1 cellular context compared by ENCODE assay signal in the genomic region with DNA sequence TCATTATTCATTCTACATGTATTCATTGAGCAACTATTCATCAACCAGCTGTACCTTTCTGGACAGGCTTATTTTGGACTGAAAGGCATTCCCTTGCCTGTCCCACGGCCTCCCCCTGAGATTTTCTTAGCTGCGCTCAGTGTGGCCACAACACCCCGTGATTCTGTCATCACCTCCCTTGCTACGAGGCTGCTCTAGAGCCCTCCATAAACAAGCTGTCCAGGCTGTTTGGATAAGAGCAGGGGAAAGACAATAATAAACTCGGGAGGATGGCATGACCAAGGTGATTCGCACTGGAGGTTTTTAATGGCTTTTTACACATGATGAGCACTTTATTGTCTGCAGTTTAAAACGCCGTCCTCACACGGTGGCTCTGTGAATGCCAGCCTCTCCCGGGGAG.
A peak's percentile ranks its signal among the peaks of the same experiment; 100 is the strongest.
TF ChIP-seq lines count a peak whose summit lies in the region.

No MANE protein-coding gene starts in this region.

TF ChIP-seq in HEK293, 187 proteins besides CTCF, POLR2A, EP300 and RAD21 (continued from another document and continues in another):
- TF ChIP-seq, protein P1, sequence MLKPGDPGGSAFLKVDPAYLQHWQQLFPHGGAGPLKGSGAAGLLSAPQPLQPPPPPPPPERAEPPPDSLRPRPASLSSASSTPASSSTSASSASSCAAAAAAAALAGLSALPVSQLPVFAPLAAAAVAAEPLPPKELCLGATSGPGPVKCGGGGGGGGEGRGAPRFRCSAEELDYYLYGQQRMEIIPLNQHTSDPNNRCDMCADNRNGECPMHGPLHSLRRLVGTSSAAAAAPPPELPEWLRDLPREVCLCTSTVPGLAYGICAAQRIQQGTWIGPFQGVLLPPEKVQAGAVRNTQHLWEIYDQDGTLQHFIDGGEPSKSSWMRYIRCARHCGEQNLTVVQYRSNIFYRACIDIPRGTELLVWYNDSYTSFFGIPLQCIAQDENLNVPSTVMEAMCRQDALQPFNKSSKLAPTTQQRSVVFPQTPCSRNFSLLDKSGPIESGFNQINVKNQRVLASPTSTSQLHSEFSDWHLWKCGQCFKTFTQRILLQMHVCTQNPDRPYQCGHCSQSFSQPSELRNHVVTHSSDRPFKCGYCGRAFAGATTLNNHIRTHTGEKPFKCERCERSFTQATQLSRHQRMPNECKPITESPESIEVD (tag by site-specific recombination; IDR thresholded peaks at IDR 0.05): no peak
- TF ChIP-seq ZFHX2 (tag by site-specific recombination; conservative IDR thresholded peaks at IDR 0.05) (no peak), ZNF426 (tag by site-specific recombination; IDR thresholded peaks at IDR 0.05) (no peak), ZXDB (tag by site-specific recombination; IDR thresholded peaks at IDR 0.05) (0 out of 2 replicates have a peak, but pooled peaks have one; percentile 24), ZNF768 (tag by site-specific recombination; IDR thresholded peaks at IDR 0.05) (no peak), ZNF335 (tag by site-specific recombination; conservative IDR thresholded peaks at IDR 0.05) (peak; percentile 36), ZFP37 (tag by site-specific recombination; IDR thresholded peaks at IDR 0.05) (no peak), ZIC2 (tag by site-specific recombination; IDR thresholded peaks at IDR 0.05) (peak; percentile 95), ZNF843 (tag by site-specific recombination; IDR thresholded peaks at IDR 0.05) (no peak), ZBTB8A (tag by site-specific recombination; IDR thresholded peaks at IDR 0.05) (no peak), ZNF157 (tag by site-specific recombination; IDR thresholded peaks at IDR 0.05) (no peak), KLF1 (tag by site-specific recombination; IDR thresholded peaks at IDR 0.05) (0 out of 2 replicates have a peak, but pooled peaks have one; percentile 16), ZNF549 (tag by site-specific recombination; IDR thresholded peaks at IDR 0.05) (no peak), ZNF169 (tag by site-specific recombination; IDR thresholded peaks at IDR 0.05) (no peak), ZNF792 (tag by site-specific recombination; IDR thresholded peaks at IDR 0.05) (no peak), ZNF341 (tag by site-specific recombination; IDR thresholded peaks at IDR 0.05; ENCODE audit: low read depth) (no peak), ZNF785 (tag by site-specific recombination; IDR thresholded peaks at IDR 0.05) (no peak), ZNF324 (tag by site-specific recombination; IDR thresholded peaks at IDR 0.05) (no peak), REPIN1 (tag by site-specific recombination; IDR thresholded peaks at IDR 0.05; ENCODE audit: low read depth) (no peak), ZNF571 (tag by site-specific recombination; IDR thresholded peaks at IDR 0.05) (no peak), ZNF404 (tag by site-specific recombination; IDR thresholded peaks at IDR 0.05) (no peak), ZBTB7A (tag by site-specific recombination; IDR thresholded peaks at IDR 0.05; ENCODE audit: low read depth) (no peak), ZNF10 (tag by site-specific recombination; IDR thresholded peaks at IDR 0.05) (no peak)
- TF ChIP-seq, protein P2, sequence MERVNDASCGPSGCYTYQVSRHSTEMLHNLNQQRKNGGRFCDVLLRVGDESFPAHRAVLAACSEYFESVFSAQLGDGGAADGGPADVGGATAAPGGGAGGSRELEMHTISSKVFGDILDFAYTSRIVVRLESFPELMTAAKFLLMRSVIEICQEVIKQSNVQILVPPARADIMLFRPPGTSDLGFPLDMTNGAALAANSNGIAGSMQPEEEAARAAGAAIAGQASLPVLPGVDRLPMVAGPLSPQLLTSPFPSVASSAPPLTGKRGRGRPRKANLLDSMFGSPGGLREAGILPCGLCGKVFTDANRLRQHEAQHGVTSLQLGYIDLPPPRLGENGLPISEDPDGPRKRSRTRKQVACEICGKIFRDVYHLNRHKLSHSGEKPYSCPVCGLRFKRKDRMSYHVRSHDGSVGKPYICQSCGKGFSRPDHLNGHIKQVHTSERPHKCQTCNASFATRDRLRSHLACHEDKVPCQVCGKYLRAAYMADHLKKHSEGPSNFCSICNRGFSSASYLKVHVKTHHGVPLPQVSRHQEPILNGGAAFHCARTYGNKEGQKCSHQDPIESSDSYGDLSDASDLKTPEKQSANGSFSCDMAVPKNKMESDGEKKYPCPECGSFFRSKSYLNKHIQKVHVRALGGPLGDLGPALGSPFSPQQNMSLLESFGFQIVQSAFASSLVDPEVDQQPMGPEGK (tag by site-specific recombination; IDR thresholded peaks at IDR 0.05): 0 out of 2 replicates have a peak, but pooled peaks have one; percentile 20
- TF ChIP-seq, protein P3, sequence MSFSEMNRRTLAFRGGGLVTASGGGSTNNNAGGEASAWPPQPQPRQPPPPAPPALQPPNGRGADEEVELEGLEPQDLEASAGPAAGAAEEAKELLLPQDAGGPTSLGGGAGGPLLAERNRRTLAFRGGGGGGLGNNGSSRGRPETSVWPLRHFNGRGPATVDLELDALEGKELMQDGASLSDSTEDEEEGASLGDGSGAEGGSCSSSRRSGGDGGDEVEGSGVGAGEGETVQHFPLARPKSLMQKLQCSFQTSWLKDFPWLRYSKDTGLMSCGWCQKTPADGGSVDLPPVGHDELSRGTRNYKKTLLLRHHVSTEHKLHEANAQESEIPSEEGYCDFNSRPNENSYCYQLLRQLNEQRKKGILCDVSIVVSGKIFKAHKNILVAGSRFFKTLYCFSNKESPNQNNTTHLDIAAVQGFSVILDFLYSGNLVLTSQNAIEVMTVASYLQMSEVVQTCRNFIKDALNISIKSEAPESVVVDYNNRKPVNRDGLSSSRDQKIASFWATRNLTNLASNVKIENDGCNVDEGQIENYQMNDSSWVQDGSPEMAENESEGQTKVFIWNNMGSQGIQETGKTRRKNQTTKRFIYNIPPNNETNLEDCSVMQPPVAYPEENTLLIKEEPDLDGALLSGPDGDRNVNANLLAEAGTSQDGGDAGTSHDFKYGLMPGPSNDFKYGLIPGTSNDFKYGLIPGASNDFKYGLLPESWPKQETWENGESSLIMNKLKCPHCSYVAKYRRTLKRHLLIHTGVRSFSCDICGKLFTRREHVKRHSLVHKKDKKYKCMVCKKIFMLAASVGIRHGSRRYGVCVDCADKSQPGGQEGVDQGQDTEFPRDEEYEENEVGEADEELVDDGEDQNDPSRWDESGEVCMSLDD (tag by site-specific recombination; IDR thresholded peaks at IDR 0.05): no peak
- TF ChIP-seq, protein P4, sequence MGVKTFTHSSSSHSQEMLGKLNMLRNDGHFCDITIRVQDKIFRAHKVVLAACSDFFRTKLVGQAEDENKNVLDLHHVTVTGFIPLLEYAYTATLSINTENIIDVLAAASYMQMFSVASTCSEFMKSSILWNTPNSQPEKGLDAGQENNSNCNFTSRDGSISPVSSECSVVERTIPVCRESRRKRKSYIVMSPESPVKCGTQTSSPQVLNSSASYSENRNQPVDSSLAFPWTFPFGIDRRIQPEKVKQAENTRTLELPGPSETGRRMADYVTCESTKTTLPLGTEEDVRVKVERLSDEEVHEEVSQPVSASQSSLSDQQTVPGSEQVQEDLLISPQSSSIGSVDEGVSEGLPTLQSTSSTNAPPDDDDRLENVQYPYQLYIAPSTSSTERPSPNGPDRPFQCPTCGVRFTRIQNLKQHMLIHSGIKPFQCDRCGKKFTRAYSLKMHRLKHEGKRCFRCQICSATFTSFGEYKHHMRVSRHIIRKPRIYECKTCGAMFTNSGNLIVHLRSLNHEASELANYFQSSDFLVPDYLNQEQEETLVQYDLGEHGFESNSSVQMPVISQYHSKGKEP (tag by site-specific recombination; IDR thresholded peaks at IDR 0.05): no peak
- TF ChIP-seq, protein P5, sequence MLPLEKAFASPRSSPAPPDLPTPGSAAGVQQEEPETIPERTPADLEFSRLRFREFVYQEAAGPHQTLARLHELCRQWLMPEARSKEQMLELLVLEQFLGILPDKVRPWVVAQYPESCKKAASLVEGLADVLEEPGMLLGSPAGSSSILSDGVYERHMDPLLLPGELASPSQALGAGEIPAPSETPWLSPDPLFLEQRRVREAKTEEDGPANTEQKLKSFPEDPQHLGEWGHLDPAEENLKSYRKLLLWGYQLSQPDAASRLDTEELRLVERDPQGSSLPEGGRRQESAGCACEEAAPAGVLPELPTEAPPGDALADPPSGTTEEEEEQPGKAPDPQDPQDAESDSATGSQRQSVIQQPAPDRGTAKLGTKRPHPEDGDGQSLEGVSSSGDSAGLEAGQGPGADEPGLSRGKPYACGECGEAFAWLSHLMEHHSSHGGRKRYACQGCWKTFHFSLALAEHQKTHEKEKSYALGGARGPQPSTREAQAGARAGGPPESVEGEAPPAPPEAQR (tag by site-specific recombination; IDR thresholded peaks at IDR 0.05): no peak
- TF ChIP-seq, protein P6, sequence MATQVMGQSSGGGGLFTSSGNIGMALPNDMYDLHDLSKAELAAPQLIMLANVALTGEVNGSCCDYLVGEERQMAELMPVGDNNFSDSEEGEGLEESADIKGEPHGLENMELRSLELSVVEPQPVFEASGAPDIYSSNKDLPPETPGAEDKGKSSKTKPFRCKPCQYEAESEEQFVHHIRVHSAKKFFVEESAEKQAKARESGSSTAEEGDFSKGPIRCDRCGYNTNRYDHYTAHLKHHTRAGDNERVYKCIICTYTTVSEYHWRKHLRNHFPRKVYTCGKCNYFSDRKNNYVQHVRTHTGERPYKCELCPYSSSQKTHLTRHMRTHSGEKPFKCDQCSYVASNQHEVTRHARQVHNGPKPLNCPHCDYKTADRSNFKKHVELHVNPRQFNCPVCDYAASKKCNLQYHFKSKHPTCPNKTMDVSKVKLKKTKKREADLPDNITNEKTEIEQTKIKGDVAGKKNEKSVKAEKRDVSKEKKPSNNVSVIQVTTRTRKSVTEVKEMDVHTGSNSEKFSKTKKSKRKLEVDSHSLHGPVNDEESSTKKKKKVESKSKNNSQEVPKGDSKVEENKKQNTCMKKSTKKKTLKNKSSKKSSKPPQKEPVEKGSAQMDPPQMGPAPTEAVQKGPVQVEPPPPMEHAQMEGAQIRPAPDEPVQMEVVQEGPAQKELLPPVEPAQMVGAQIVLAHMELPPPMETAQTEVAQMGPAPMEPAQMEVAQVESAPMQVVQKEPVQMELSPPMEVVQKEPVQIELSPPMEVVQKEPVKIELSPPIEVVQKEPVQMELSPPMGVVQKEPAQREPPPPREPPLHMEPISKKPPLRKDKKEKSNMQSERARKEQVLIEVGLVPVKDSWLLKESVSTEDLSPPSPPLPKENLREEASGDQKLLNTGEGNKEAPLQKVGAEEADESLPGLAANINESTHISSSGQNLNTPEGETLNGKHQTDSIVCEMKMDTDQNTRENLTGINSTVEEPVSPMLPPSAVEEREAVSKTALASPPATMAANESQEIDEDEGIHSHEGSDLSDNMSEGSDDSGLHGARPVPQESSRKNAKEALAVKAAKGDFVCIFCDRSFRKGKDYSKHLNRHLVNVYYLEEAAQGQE (tag by site-specific recombination; IDR thresholded peaks at IDR 0.05): no peak
- TF ChIP-seq, protein P7, sequence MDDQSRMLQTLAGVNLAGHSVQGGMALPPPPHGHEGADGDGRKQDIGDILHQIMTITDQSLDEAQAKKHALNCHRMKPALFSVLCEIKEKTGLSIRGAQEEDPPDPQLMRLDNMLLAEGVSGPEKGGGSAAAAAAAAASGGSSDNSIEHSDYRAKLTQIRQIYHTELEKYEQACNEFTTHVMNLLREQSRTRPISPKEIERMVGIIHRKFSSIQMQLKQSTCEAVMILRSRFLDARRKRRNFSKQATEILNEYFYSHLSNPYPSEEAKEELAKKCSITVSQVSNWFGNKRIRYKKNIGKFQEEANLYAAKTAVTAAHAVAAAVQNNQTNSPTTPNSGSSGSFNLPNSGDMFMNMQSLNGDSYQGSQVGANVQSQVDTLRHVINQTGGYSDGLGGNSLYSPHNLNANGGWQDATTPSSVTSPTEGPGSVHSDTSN (CRISPR knock-in tag; IDR thresholded peaks at IDR 0.05): no peak
- TF ChIP-seq, protein P8, sequence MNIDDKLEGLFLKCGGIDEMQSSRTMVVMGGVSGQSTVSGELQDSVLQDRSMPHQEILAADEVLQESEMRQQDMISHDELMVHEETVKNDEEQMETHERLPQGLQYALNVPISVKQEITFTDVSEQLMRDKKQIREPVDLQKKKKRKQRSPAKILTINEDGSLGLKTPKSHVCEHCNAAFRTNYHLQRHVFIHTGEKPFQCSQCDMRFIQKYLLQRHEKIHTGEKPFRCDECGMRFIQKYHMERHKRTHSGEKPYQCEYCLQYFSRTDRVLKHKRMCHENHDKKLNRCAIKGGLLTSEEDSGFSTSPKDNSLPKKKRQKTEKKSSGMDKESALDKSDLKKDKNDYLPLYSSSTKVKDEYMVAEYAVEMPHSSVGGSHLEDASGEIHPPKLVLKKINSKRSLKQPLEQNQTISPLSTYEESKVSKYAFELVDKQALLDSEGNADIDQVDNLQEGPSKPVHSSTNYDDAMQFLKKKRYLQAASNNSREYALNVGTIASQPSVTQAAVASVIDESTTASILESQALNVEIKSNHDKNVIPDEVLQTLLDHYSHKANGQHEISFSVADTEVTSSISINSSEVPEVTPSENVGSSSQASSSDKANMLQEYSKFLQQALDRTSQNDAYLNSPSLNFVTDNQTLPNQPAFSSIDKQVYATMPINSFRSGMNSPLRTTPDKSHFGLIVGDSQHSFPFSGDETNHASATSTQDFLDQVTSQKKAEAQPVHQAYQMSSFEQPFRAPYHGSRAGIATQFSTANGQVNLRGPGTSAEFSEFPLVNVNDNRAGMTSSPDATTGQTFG (tag by site-specific recombination; IDR thresholded peaks at IDR 0.05; ENCODE audit: borderline replicate concordance): no peak
- TF ChIP-seq, protein P9, sequence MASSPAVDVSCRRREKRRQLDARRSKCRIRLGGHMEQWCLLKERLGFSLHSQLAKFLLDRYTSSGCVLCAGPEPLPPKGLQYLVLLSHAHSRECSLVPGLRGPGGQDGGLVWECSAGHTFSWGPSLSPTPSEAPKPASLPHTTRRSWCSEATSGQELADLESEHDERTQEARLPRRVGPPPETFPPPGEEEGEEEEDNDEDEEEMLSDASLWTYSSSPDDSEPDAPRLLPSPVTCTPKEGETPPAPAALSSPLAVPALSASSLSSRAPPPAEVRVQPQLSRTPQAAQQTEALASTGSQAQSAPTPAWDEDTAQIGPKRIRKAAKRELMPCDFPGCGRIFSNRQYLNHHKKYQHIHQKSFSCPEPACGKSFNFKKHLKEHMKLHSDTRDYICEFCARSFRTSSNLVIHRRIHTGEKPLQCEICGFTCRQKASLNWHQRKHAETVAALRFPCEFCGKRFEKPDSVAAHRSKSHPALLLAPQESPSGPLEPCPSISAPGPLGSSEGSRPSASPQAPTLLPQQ (tag by site-specific recombination; IDR thresholded peaks at IDR 0.05): no peak
- TF ChIP-seq, protein P10, sequence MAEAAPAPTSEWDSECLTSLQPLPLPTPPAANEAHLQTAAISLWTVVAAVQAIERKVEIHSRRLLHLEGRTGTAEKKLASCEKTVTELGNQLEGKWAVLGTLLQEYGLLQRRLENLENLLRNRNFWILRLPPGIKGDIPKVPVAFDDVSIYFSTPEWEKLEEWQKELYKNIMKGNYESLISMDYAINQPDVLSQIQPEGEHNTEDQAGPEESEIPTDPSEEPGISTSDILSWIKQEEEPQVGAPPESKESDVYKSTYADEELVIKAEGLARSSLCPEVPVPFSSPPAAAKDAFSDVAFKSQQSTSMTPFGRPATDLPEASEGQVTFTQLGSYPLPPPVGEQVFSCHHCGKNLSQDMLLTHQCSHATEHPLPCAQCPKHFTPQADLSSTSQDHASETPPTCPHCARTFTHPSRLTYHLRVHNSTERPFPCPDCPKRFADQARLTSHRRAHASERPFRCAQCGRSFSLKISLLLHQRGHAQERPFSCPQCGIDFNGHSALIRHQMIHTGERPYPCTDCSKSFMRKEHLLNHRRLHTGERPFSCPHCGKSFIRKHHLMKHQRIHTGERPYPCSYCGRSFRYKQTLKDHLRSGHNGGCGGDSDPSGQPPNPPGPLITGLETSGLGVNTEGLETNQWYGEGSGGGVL (tag by site-specific recombination; IDR thresholded peaks at IDR 0.05): peak; percentile 52; the same call in 1 of the 2 replicates
- TF ChIP-seq, protein P11, sequence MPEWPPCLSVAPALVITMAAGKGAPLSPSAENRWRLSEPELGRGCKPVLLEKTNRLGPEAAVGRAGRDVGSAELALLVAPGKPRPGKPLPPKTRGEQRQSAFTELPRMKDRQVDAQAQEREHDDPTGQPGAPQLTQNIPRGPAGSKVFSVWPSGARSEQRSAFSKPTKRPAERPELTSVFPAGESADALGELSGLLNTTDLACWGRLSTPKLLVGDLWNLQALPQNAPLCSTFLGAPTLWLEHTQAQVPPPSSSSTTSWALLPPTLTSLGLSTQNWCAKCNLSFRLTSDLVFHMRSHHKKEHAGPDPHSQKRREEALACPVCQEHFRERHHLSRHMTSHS (tag by site-specific recombination; IDR thresholded peaks at IDR 0.05): no peak
